8 cellular contexts compared by ENCODE assay signal in the genomic region with DNA sequence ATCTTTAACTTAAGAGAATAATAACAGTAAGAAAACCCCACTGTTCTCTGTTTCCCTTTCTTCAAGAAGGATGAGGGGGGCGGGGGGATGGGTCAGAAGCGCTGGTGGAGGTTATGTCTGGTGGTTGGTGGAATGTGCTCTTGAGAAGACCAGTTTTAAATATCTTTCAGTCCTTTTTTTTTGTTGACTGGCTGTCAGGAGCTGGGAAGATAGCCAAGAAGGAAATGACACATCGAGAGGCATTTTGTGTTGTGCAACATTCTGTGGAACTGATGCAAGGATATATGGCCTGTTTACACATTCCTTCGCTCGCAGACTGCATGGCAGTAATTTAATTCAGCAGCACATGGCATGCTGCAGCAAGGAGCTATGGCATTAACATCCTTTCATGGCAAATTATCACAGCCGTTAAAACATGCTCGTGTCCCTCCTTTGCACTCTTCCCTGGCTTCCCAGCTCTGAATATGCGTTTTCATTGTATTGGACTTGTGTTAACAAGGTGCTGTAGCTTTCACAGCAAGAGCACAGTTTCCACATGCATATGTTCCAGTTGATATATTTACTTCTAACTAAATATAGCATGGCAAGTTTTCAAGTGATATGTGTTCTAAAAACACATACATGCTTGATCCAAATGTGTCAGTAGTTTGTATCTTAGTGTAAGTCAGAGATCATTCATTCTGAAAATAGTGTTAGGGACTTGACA.
DNase-seq lines count a peak whose midpoint lies in the region; ATAC-seq, FAIRE-seq and TF ChIP-seq lines count a peak whose summit lies in the region.

No MANE protein-coding gene starts in this region.

- H3K4me1 ChIP-seq in DND-41 (ENCODE audit: insufficient read depth, low read length) (peaks cover 96% of the 10 kb centered on the region), Loucy (ENCODE audit: insufficient read depth, low read length, poor library complexity, severe bottlenecking) (peaks cover 84% of the 10 kb centered on the region), esophagus squamous epithelium (peaks cover 14 to 59% (median 14%) of the 10 kb centered on the region in 3 donors)
- peaks cover 14 to 16% of the 10 kb centered on the region in 2 donors for H3K4me1 ChIP-seq in naive thymus-derived CD4-positive, alpha-beta T cell (ENCODE audit: control insufficient read depth in 2 of 2, insufficient read depth in 2 of 2, low read length in 2 of 2)

- peak overlapping the region in 2 of 10 donors; percentile 31 to 57 for H3K4me3 Mint-ChIP-seq in naive thymus-derived CD4-positive, alpha-beta T cell

- ATAC-seq in DND-41 (ENCODE audit: insufficient read depth, low read depth) (peak; percentile 71), HG03342 (IDR thresholded peaks at IDR 0.05; ENCODE audit: unreplicated experiment) (no peak), GM21526 (IDR thresholded peaks at IDR 0.05; ENCODE audit: low FRiP score, unreplicated experiment) (no peak)
- ATAC-seq in naive thymus-derived CD4-positive, alpha-beta T cell: peak; percentile 71

- peaks cover 0 to 3% (median 0%) of the 10 kb centered on the region in 11 donors for H3K9me3 Mint-ChIP-seq in naive thymus-derived CD4-positive, alpha-beta T cell

- peaks cover 0 to 52% (median 8%) of the 10 kb centered on the region in 5 donors for H3K36me3 Mint-ChIP-seq in naive thymus-derived CD4-positive, alpha-beta T cell

- H3K27me3 Mint-ChIP-seq in naive thymus-derived CD4-positive, alpha-beta T cell: peaks cover 0 to 10% (median 0%) of the 10 kb centered on the region in 5 donors

- POLR2A ChIA-PET in naive thymus-derived CD4-positive, alpha-beta T cell (lab: Charles Lee): interaction anchor here (0.6 kb wide), 1 partner anchor 50 kb away, joined by 3 read pairs; no protein-coding TSS in a partner anchor

- H3K36me3 ChIP-seq in DND-41 (ENCODE audit: insufficient read depth, low read length) (peaks cover 48% of the 10 kb centered on the region), Loucy (ENCODE audit: insufficient read depth, low read length) (peaks cover 29% of the 10 kb centered on the region), esophagus squamous epithelium (no peaks in the 10 kb centered on the region)
- H3K36me3 ChIP-seq in naive thymus-derived CD4-positive, alpha-beta T cell (ENCODE audit: control insufficient read depth in 2 of 3, insufficient read depth in 3 of 3, low read length in 3 of 3): no peaks in the 10 kb centered on the region

- H3K4me3 ChIP-seq in DND-41 (ENCODE audit: low read depth in 1 of 2, low read length in 2 of 2): no peak overlapping the region
- peak overlapping the region; percentile 38 for H3K4me3 ChIP-seq in Loucy (ENCODE audit: low read length, poor library complexity, severe bottlenecking)
- no peak overlapping the region for H3K4me3 ChIP-seq in esophagus squamous epithelium
- H3K4me3 ChIP-seq in naive thymus-derived CD4-positive, alpha-beta T cell (ENCODE audit: low read length): no peak overlapping the region

- H3K4me1 Mint-ChIP-seq in naive thymus-derived CD4-positive, alpha-beta T cell: peaks cover 24 to 76% (median 34%) of the 10 kb centered on the region in 7 donors

- H3F3A ChIP-seq in Loucy (ENCODE audit: low read depth): peaks cover 8% of the 10 kb centered on the region; the same call in 1 of the 2 replicates

- H3K9me3 ChIP-seq in DND-41 (ENCODE audit: insufficient read depth, low read length, severe bottlenecking): no peaks in the 10 kb centered on the region
- no peaks in the 10 kb centered on the region for H3K9me3 ChIP-seq in Loucy (ENCODE audit: insufficient read depth, low read depth, low read length)
- no peaks in the 10 kb centered on the region for H3K9me3 ChIP-seq in esophagus squamous epithelium
- H3K9me3 ChIP-seq in naive thymus-derived CD4-positive, alpha-beta T cell (ENCODE audit: control insufficient read depth in 2 of 3, low read length in 3 of 3): no peaks in the 10 kb centered on the region

- H3K4me2 ChIP-seq in DND-41 (ENCODE audit: insufficient read depth, low read length) (peak overlapping the region; percentile 24; the same call in 1 of the 2 replicates), Loucy (ENCODE audit: low read depth, low read length, poor library complexity, severe bottlenecking) (peak overlapping the region; percentile 64)

- H3K27ac ChIP-seq in DND-41 (ENCODE audit: low read length) (peak overlapping the region; percentile 74), esophagus squamous epithelium (peak overlapping the region; percentile 7 to 68 (median 54))
- no peak overlapping the region for H3K27ac ChIP-seq in naive thymus-derived CD4-positive, alpha-beta T cell (ENCODE audit: low read depth, low read length)

- H3K9ac ChIP-seq in DND-41 (ENCODE audit: low read depth, low read length) (peak overlapping the region; percentile 15; the same call in 1 of the 2 replicates), Loucy (ENCODE audit: low read depth, low read length, poor library complexity, severe bottlenecking) (peak overlapping the region; percentile 44)

- 2 to 17% methylated on average over 7 to 8 of the region's 8 CpGs for WGBS in esophagus squamous epithelium, 2 donors

- peak overlapping the region; percentile 34; the same call in 1 of the 2 replicates for H2AFZ ChIP-seq in DND-41 (ENCODE audit: low read depth, low read length)
- no peak overlapping the region for H2AFZ ChIP-seq in Loucy (ENCODE audit: low read length)

- H3K79me2 ChIP-seq in DND-41 (ENCODE audit: insufficient read depth, low read length) (peaks cover 7% of the 10 kb centered on the region), Loucy (ENCODE audit: insufficient read depth, low read length) (peaks cover 98% of the 10 kb centered on the region)

- H3K9me2 ChIP-seq in Loucy (replicated peaks; ENCODE audit: low read depth, low read length): no peaks in the 10 kb centered on the region

- intact Hi-C loops in esophagus squamous epithelium (cut with DNase I): no loop called here
- intact Hi-C loops in naive thymus-derived CD4-positive, alpha-beta T cell (cut with micrococcal nuclease): no loop called here

- no peak for FAIRE-seq in GM12891 (lab: Jason Lieb, UNC)

- H3K27me3 ChIP-seq in DND-41 (ENCODE audit: insufficient read depth, low read length, poor library complexity) (no peaks in the 10 kb centered on the region), Loucy (ENCODE audit: insufficient read depth, low read length, poor library complexity, severe bottlenecking) (no peaks in the 10 kb centered on the region), esophagus squamous epithelium (no peaks in the 10 kb centered on the region)
- H3K27me3 ChIP-seq in naive thymus-derived CD4-positive, alpha-beta T cell (ENCODE audit: control insufficient read depth in 2 of 2, insufficient read depth in 2 of 2, low read length in 2 of 2): no peaks in the 10 kb centered on the region

- H3K27ac Mint-ChIP-seq in naive thymus-derived CD4-positive, alpha-beta T cell: peak overlapping the region in 1 of 9 donors; percentile 44

- CTCF ChIA-PET in naive thymus-derived CD4-positive, alpha-beta T cell (lab: Charles Lee): no interaction called here

- peak; percentile 75 for DNase-seq in DND-41
- peak; percentile 80 for DNase-seq in T1000 (lab: John Stamatoyannopoulos, UW)
- DNase-seq in esophagus squamous epithelium (lab: John Stamatoyannopoulos, UW): peak; percentile 9
- no peak for DNase-seq in naive thymus-derived CD4-positive, alpha-beta T cell
- no peak for DNase-seq in GM12891 (ENCODE audit: insufficient read length, low spot score)

- no peak for TF ChIP-seq POLR2A in esophagus squamous epithelium (IDR thresholded peaks at IDR 0.05)
- TF ChIP-seq POLR2A in GM12891 (IDR thresholded peaks at IDR 0.05; ENCODE audit: low read depth, low read length): no peak

- no peaks in the 10 kb centered on the region for H4K20me1 ChIP-seq in DND-41 (ENCODE audit: insufficient read depth, low read length)
- peaks cover 8% of the 10 kb centered on the region for H4K20me1 ChIP-seq in Loucy (ENCODE audit: insufficient read depth, low read length, poor library complexity, severe bottlenecking)

- no peak for TF ChIP-seq CTCF in DND-41 (IDR thresholded peaks at IDR 0.05; ENCODE audit: borderline replicate concordance, extremely low read depth, low read length, poor library complexity, severe bottlenecking)
- no peak for TF ChIP-seq CTCF in Loucy (conservative IDR thresholded peaks at IDR 0.05; ENCODE audit: low read length)
- no peak for TF ChIP-seq CTCF in esophagus squamous epithelium (IDR thresholded peaks at IDR 0.05)

TF ChIP-seq in GM12891, 5 proteins besides CTCF, POLR2A, EP300 and RAD21:
- TF ChIP-seq POU2F2 (IDR thresholded peaks at IDR 0.05; ENCODE audit: low read depth, low read length) (no peak), SPI1 (IDR thresholded peaks at IDR 0.05; ENCODE audit: low read depth, low read length) (no peak)

Comparison
In these comparisons a context has a peak if more than half of its experiments do, and no peak if none do; other contexts are left out.
1. ATAC-seq: peak in DND-41 (single experiment) and naive thymus-derived CD4-positive, alpha-beta T cell (single experiment); none in HG03342 (single experiment) and GM21526 (single experiment).
2. DNase-seq: peak in DND-41 (single experiment), T1000 (single experiment) and esophagus squamous epithelium (single experiment); none in naive thymus-derived CD4-positive, alpha-beta T cell (0 of 9) and GM12891 (single experiment).